13 cellular contexts compared by ENCODE assay signal in genomic region chr4:181957088-181957487, GRCh38.
A peak's percentile ranks its signal among the peaks of the same experiment; 100 is the strongest.
DNase-seq lines count a peak whose midpoint lies in the region; ATAC-seq and TF ChIP-seq lines count a peak whose summit lies in the region.
"Had no signal": no experiment of that assay in that cellular context is flagged by ENCODE, and none has a peak within 500 bp of the region (broad histone marks: within the 10 kb centered on the region; RNA-seq: fewer than 3 reads in every experiment).

No MANE protein-coding gene starts in this region.

- TF ChIP-seq CTCF in uterus (IDR thresholded peaks at IDR 0.05): no peak

- DNase-seq in H4 (ENCODE audit: low spot score) (peak; percentile 71), adipocyte (ENCODE audit: low read depth) (peak; percentile 83), foreskin melanocyte (peak; percentile 78), skeletal muscle cell (ENCODE audit: low read depth) (peak; percentile 88), retina (no peak), uterus (no peak), germinal center (ENCODE audit: low spot score) (no peak)
- DNase-seq: DND-41, gastrocnemius medialis, NCI-H774, T-cell had no signal

- H3K27ac ChIP-seq in uterus: no peak overlapping the region
- H3K27ac ChIP-seq: ascending aorta, gastrocnemius medialis had no signal

- peak overlapping the region; percentile 43 for H3K9ac ChIP-seq in adipocyte (ENCODE audit: low read length)

- H3K4me1 ChIP-seq in adipocyte (ENCODE audit: control insufficient read depth, insufficient read depth, low read length) (peaks cover 54% of the 10 kb centered on the region), uterus (no peaks in the 10 kb centered on the region)
- H3K4me1 ChIP-seq: ascending aorta, gastrocnemius medialis had no signal

- intact Hi-C loops in uterus (cut with DNase I; ENCODE audit: low total_unique reads): no loop called here

- ATAC-seq in HG02885 (IDR thresholded peaks at IDR 0.05; ENCODE audit: poor library complexity, unreplicated experiment): no peak
- ATAC-seq: gastrocnemius medialis, T-cell had no signal

- H3K36me3 ChIP-seq in adipocyte (ENCODE audit: control insufficient read depth, insufficient read depth, low read length, severe bottlenecking) (no peaks in the 10 kb centered on the region), uterus (no peaks in the 10 kb centered on the region)
- H3K36me3 ChIP-seq: ascending aorta, gastrocnemius medialis had no signal

- no peak for TF ChIP-seq POLR2A in uterus (IDR thresholded peaks at IDR 0.05)

- no peaks in the 10 kb centered on the region for H3K9me3 ChIP-seq in adipocyte (ENCODE audit: control insufficient read depth, low read length)
- H3K9me3 ChIP-seq in uterus: no peaks in the 10 kb centered on the region
- H3K9me3 ChIP-seq: ascending aorta, gastrocnemius medialis had no signal

- peak overlapping the region; percentile 23 for H3K4me3 ChIP-seq in adipocyte (ENCODE audit: low read length)
- no peak overlapping the region for H3K4me3 ChIP-seq in skeletal muscle cell (ENCODE audit: low read depth, low read length)
- H3K4me3 ChIP-seq in uterus: no peak overlapping the region
- H3K4me3 ChIP-seq: ascending aorta, gastrocnemius medialis had no signal

- H3K27me3 ChIP-seq in adipocyte (replicated peaks; ENCODE audit: control insufficient read depth, insufficient read depth, low read length) (no peaks in the 10 kb centered on the region), uterus (no peaks in the 10 kb centered on the region)
- H3K27me3 ChIP-seq: ascending aorta, gastrocnemius medialis had no signal

Comparison
In these comparisons a context has a peak if more than half of its experiments do, and no peak if none do; other contexts are left out.
1. DNase-seq: peak in H4 (single experiment), adipocyte (single experiment), foreskin melanocyte (single experiment) and skeletal muscle cell (single experiment); none in retina (single experiment), uterus (0 of 2) and germinal center (single experiment).